18 cellular contexts compared by ENCODE assay signal in genomic region chr14:96066976-96067375, GRCh38. TPM values are rescaled to one million over a fixed set of nuclear protein-coding genes. Genes with fewer than 3 reads are reported as not detected.
DNase-seq lines count a peak whose midpoint lies in the region; ATAC-seq, FAIRE-seq and TF ChIP-seq lines count a peak whose summit lies in the region.
"Had no signal": no experiment of that assay in that cellular context is flagged by ENCODE, and none has a peak within 500 bp of the region (broad histone marks: within the 10 kb centered on the region; RNA-seq: fewer than 3 reads in every experiment).

No MANE protein-coding gene starts in this region.

- H3K4me1 ChIP-seq in K562 (replicated peaks in 1 of 2; ENCODE audit: control insufficient read depth in 2 of 2, insufficient read depth in 2 of 2, low read length in 2 of 2) (no peaks in the 10 kb centered on the region), upper lobe of right lung (no peaks in the 10 kb centered on the region)

- peak; percentile 36 for DNase-seq in cardiac septum (ENCODE audit: low spot score)
- no peak for DNase-seq in left ventricle myocardium superior
- no peak for DNase-seq in K562 (ENCODE audit: extremely low read depth in 1 of 4, low spot score in 3 of 4)
- DNase-seq in mesenteric fat pad (ENCODE audit: low spot score): peak; percentile 45
- DNase-seq in upper lobe of right lung: peak; percentile 21
- DNase-seq in NCI-H1436 treated with DMSO at 0.1 percent for 48 hours (lab: John Stamatoyannopoulos, UW): no peak
- no peak for DNase-seq in DMS79 treated with DMSO at 0.1 percent for 48 hours (lab: John Stamatoyannopoulos, UW)
- no peak for DNase-seq in COLO668 (lab: John Stamatoyannopoulos, UW; ENCODE audit: unreplicated experiment)
- DNase-seq: AML-193, DMS 273 treated with DMSO at 0.1 percent for 48 hours, NCI-H1436, NCI-H2081, NCI-H82, PC-3 had no signal

- H3K36me3 ChIP-seq in K562 (ENCODE audit: control insufficient read depth, insufficient read depth, low read length): no peaks in the 10 kb centered on the region
- H3K36me3 ChIP-seq in upper lobe of right lung: no peaks in the 10 kb centered on the region

- H3K27ac ChIP-seq in K562 (ENCODE audit: extremely low read depth, low read depth, low read length) (no peak overlapping the region), upper lobe of right lung (no peak overlapping the region)
- H3K27ac ChIP-seq: 22Rv1 had no signal

- no peaks in the 10 kb centered on the region for H3K79me2 ChIP-seq in K562 (ENCODE audit: control insufficient read depth, insufficient read depth, low read length)

- H3K27me3 ChIP-seq in K562 (ENCODE audit: control insufficient read depth in 2 of 2, insufficient read depth in 2 of 2, low read length in 2 of 2) (peaks cover 0 to 9% of the 10 kb centered on the region in 2 experiments; a peak in 1 of 5 replicates), upper lobe of right lung (no peaks in the 10 kb centered on the region)

- POLR2A ChIA-PET in K562 (lab: Yijun Ruan, JAX): no interaction called here

- no peak for FAIRE-seq in K562 (lab: Jason Lieb, UNC)
- FAIRE-seq: G401.6, H1 had no signal

- TF ChIP-seq CTCF in K562 (IDR thresholded peaks at IDR 0.05 in 2 of 3, conservative IDR thresholded peaks at IDR 0.05 in 1 of 3; ENCODE audit: insufficient read depth in 2 of 3, low read depth in 1 of 3, low read length in 3 of 3) (no peak), upper lobe of right lung (IDR thresholded peaks at IDR 0.05) (no peak)

- TF ChIP-seq RAD21 in K562 (CRISPR knock-in tag; conservative IDR thresholded peaks at IDR 0.05 in 1 of 2, IDR thresholded peaks at IDR 0.05 in 1 of 2): no peak

- no peak for ATAC-seq in left ventricle myocardium superior
- no peak for ATAC-seq in K562
- ATAC-seq in upper lobe of right lung: no peak
- ATAC-seq: PC-3 had no signal

- TF ChIP-seq EP300 in K562 (IDR thresholded peaks at IDR 0.05; ENCODE audit: low read length): no peak

- H3K4me3 ChIP-seq in K562 (no peak overlapping the region), upper lobe of right lung (no peak overlapping the region)

- H3K4me2 ChIP-seq in K562 (ENCODE audit: insufficient read depth, low read length): no peak overlapping the region

- H2AFZ ChIP-seq in K562 (ENCODE audit: low read depth, low read length): no peak overlapping the region

- H4K20me1 ChIP-seq in K562 (replicated peaks; ENCODE audit: control insufficient read depth, insufficient read depth, low read length): no peaks in the 10 kb centered on the region

- WGBS in K562 (ENCODE audit: insufficient coverage, low coverage, missing lambda C conversion rate): 0% methylated on average over 4 of the region's 5 CpGs

- TF ChIP-seq POLR2A in K562 (conservative IDR thresholded peaks at IDR 0.05): no peak

- H3K9ac ChIP-seq in K562 (ENCODE audit: insufficient read depth in 1 of 2, low read depth in 2 of 2, low read length in 2 of 2): no peak overlapping the region

- in situ Hi-C loops in K562 (cut with MboI): no loop called here

- intact Hi-C loops in cardiac septum (cut with DNase I) (no loop called here), left ventricle myocardium superior (cut with micrococcal nuclease) (no loop called here), K562 (cut with micrococcal nuclease) (no loop called here), upper lobe of right lung (cut with DNase I) (no loop called here)

- CTCF ChIA-PET in K562 (lab: Yijun Ruan, JAX; ENCODE audit: low intra/inter-chr PET ratio): no interaction called here

- peaks cover 2% of the 10 kb centered on the region for H3K9me1 ChIP-seq in K562 (ENCODE audit: control insufficient read depth, insufficient read depth, low read length)

- no TSS peak for BruUV-seq in K562 (replicated peaks; lab: Mats Ljungman, UMichigan)

- H3K9me3 ChIP-seq in K562 (replicated peaks; ENCODE audit: control insufficient read depth, insufficient read depth, low read depth, low read length) (no peaks in the 10 kb centered on the region), upper lobe of right lung (no peaks in the 10 kb centered on the region)

TF ChIP-seq in K562, 482 proteins besides CTCF, POLR2A, EP300 and RAD21:
- TF ChIP-seq ZFP36 (IDR thresholded peaks at IDR 0.05; ENCODE audit: low read depth, low read length, partially characterized antibody) (peak; percentile 13), SIN3B (IDR thresholded peaks at IDR 0.05; ENCODE audit: low read depth) (no peak)

RNA-seq across cellular contexts. Expression of gene C14orf132, which starts 27.8 kb away (rescaled TPM):
- total RNA-seq in cardiac septum (18.9 TPM), left ventricle myocardium superior (2.4 TPM), K562 (2014; rRNA removed) (not detected in 2 replicates), K562 (2014; rRNA removed; fragmentation: Illumina TruSeq; extraction: Trizol) (not detected in 2 replicates), K562 (2015; rRNA removed; fragmentation: Illumina TruSeq; extraction: Trizol) (not detected in 2 replicates), K562 (2021) (0.04 TPM in 1 of 2 replicates, not detected in the other), mesenteric fat pad (2.7 TPM), upper lobe of right lung (63.1 TPM)
- total RNA-seq in K562 (2011; cell fraction: chromatin; rRNA removed; ENCODE audit: low replicate concordance): 0.05 TPM in 1 of 2 replicates, not detected in the other
- not detected in 2 replicates for total RNA-seq in K562 (2011; cell fraction: nucleolus; rRNA removed)
- not detected in 2 replicates for total RNA-seq in K562 (2011; cell fraction: nucleoplasm; rRNA removed)
- polyA plus RNA-seq in K562 (2011; rRNA removed) (not detected in 2 replicates), K562 (2014; fragmentation: Illumina TruSeq; extraction: Trizol) (not detected in 2 replicates), K562 (2014; fragmentation: Nextera tagmentation; extraction: Ambion mirVana) (not detected), K562 (2014; rRNA removed) (0.04 TPM in 1 of 2 replicates, not detected in the other)
- polyA plus RNA-seq in K562 (2011; cell fraction: cytosol; rRNA removed): not detected in 2 replicates
- not detected in 2 replicates for polyA plus RNA-seq in K562 (2011; cell fraction: nucleus; rRNA removed)
- not detected in 2 replicates for polyA plus RNA-seq in K562 (2012)
- polyA minus RNA-seq in K562 (2011; rRNA and poly(A)+ RNA removed): not detected in 2 replicates
- polyA minus RNA-seq in K562 (2011; cell fraction: cytosol; rRNA and poly(A)+ RNA removed): not detected in 2 replicates
- not detected in 2 replicates for polyA minus RNA-seq in K562 (2011; cell fraction: nucleus; rRNA and poly(A)+ RNA removed)
- total RNA-seq: PC-3 had no signal
- polyA plus RNA-seq: CD14-positive monocyte had no signal

Comparison
In these comparisons a context has a peak if more than half of its experiments do, and no peak if none do; other contexts are left out.
1. DNase-seq: peak in cardiac septum (single experiment), mesenteric fat pad (single experiment) and upper lobe of right lung (single experiment); none in left ventricle myocardium superior (single experiment), K562 (0 of 4), NCI-H1436 treated with DMSO at 0.1 percent for 48 hours (single experiment), DMS79 treated with DMSO at 0.1 percent for 48 hours (single experiment) and COLO668 (single experiment).